ENCODE assay signal across 8 cellular contexts in genomic region chr10:119662076-119662605, GRCh38. TPM values are rescaled to one million over a fixed set of nuclear protein-coding genes. Genes with fewer than 3 reads are reported as not detected.
A peak's percentile ranks its signal among the peaks of the same experiment; 100 is the strongest.
DNase-seq lines count a peak whose midpoint lies in the region; ATAC-seq and TF ChIP-seq lines count a peak whose summit lies in the region.
"Not testable (repeated sequence)": the region's sequence is repeated elsewhere in the genome, so short reads cannot be mapped to it uniquely, and the experiment has no call there.

No MANE protein-coding gene starts in this region.

- not testable (repeated sequence) for H3K36me3 Mint-ChIP-seq in CD4-positive, CD25-positive, alpha-beta regulatory T cell; osteocyte (ENCODE audit: unreplicated experiment)
- peaks cover 16% of the 10 kb centered on the region for H3K36me3 Mint-ChIP-seq in activated CD4-positive, alpha-beta T cell treated with anti-CD3 and anti-CD28 coated beads, Interleukin-2, amount 10 ng/mL, durations not matched to agents 24 days and 14 days (ENCODE audit: low read depth)
- peaks cover 21% of the 10 kb centered on the region for H3K36me3 Mint-ChIP-seq in activated naive CD4-positive, alpha-beta T cell treated with anti-CD3 and anti-CD28 coated beads, Interleukin-2, amount 10 ng/mL, durations not matched to agents 7 days and 5 days

- not testable (repeated sequence) for ATAC-seq in CD4-positive, CD25-positive, alpha-beta regulatory T cell (ENCODE audit: low read depth in 2 of 2)
- ATAC-seq in left lung = peak; percentile 12

- not testable (repeated sequence) for H3K4me3 ChIP-seq in CD4-positive, CD25-positive, alpha-beta regulatory T cell (ENCODE audit: low read depth, low read length); fibroblast of lung (replicated peaks in 1 of 4; ENCODE audit: control extremely low read depth in 1 of 4, insufficient read depth in 1 of 4, low read depth in 3 of 4, low read length in 4 of 4); left lung; stomach

- TF ChIP-seq EP300 in stomach (IDR thresholded peaks at IDR 0.05) = not testable (repeated sequence)

- not testable (repeated sequence) for H2AFZ ChIP-seq in fibroblast of lung (ENCODE audit: low read length)

- not testable (repeated sequence) for H3K9me3 ChIP-seq in CD4-positive, CD25-positive, alpha-beta regulatory T cell (ENCODE audit: control insufficient read depth in 2 of 2, low read length in 2 of 2); KOPT-K1 (ENCODE audit: insufficient read depth, low read length, poor library complexity, severe bottlenecking); fibroblast of lung (ENCODE audit: control insufficient read depth, insufficient read depth, low read depth, low read length); left lung; stomach

- H3K27ac Mint-ChIP-seq in CD4-positive, CD25-positive, alpha-beta regulatory T cell = peak overlapping the region; percentile 36 to 93 (median 75)
- H3K27ac Mint-ChIP-seq in activated CD4-positive, alpha-beta T cell treated with anti-CD3 and anti-CD28 coated beads, Interleukin-2, amount 10 ng/mL, durations not matched to agents 24 days and 14 days = peak overlapping the region; percentile 75
- H3K27ac Mint-ChIP-seq in activated naive CD4-positive, alpha-beta T cell treated with anti-CD3 and anti-CD28 coated beads, Interleukin-2, amount 10 ng/mL, durations not matched to agents 7 days and 5 days = peak overlapping the region; percentile 72
- H3K27ac Mint-ChIP-seq in osteocyte (ENCODE audit: unreplicated experiment) = peak overlapping the region; percentile 31

- not testable (repeated sequence) for H3K27me3 Mint-ChIP-seq in CD4-positive, CD25-positive, alpha-beta regulatory T cell; activated CD4-positive, alpha-beta T cell treated with anti-CD3 and anti-CD28 coated beads, Interleukin-2, amount 10 ng/mL, durations not matched to agents 24 days and 14 days; activated naive CD4-positive, alpha-beta T cell treated with anti-CD3 and anti-CD28 coated beads, Interleukin-2, amount 10 ng/mL, durations not matched to agents 7 days and 5 days; osteocyte (ENCODE audit: unreplicated experiment)

- not testable (repeated sequence) for H4K20me1 ChIP-seq in fibroblast of lung (ENCODE audit: control insufficient read depth, extremely low read depth, insufficient read depth, low read length)

- WGBS in stomach, 5 donors = 64 to 87% (median 79%) methylated on average over 7 of the region's 7 CpGs

- H3K4me1 ChIP-seq in CD4-positive, CD25-positive, alpha-beta regulatory T cell (ENCODE audit: control insufficient read depth, insufficient read depth, low read length, poor library complexity, severe bottlenecking) = peaks cover 17% of the 10 kb centered on the region
- H3K4me1 ChIP-seq in fibroblast of lung (ENCODE audit: control insufficient read depth, extremely low read depth, insufficient read depth, low read length) (peaks cover 61% of the 10 kb centered on the region), left lung (peaks cover 47 to 75% of the 10 kb centered on the region in 2 donors), stomach (peaks cover 59 to 93% (median 75%) of the 10 kb centered on the region in 4 donors)

- H3K79me2 ChIP-seq in fibroblast of lung (ENCODE audit: control insufficient read depth, insufficient read depth, low read length) = peaks cover 93% of the 10 kb centered on the region

- H3K36me3 ChIP-seq in CD4-positive, CD25-positive, alpha-beta regulatory T cell (ENCODE audit: control insufficient read depth, insufficient read depth, low read length); fibroblast of lung (ENCODE audit: control insufficient read depth, insufficient read depth, low read length); left lung: not testable (repeated sequence)
- H3K36me3 ChIP-seq in KOPT-K1 (ENCODE audit: insufficient read depth, low read length) = peaks cover 30% of the 10 kb centered on the region; the same call in 1 of the 2 replicates
- H3K36me3 ChIP-seq in stomach = peaks cover 0 to 13% (median 1%) of the 10 kb centered on the region in 4 donors

- H3K9me3 Mint-ChIP-seq in CD4-positive, CD25-positive, alpha-beta regulatory T cell; activated CD4-positive, alpha-beta T cell treated with anti-CD3 and anti-CD28 coated beads, Interleukin-2, amount 10 ng/mL, durations not matched to agents 24 days and 14 days; activated naive CD4-positive, alpha-beta T cell treated with anti-CD3 and anti-CD28 coated beads, Interleukin-2, amount 10 ng/mL, durations not matched to agents 7 days and 5 days; osteocyte (ENCODE audit: unreplicated experiment): not testable (repeated sequence)

- H3K27ac ChIP-seq in CD4-positive, CD25-positive, alpha-beta regulatory T cell (ENCODE audit: insufficient read depth, low read length, poor library complexity, severe bottlenecking) = not testable (repeated sequence)
- H3K27ac ChIP-seq in KOPT-K1 (ENCODE audit: low read depth, low read length, poor library complexity, severe bottlenecking) = peak overlapping the region; percentile 72
- H3K27ac ChIP-seq in fibroblast of lung (ENCODE audit: insufficient read depth, low read length) = peak overlapping the region; percentile 20
- peak overlapping the region in 1 of 2 donors; percentile 49 for H3K27ac ChIP-seq in left lung
- peak overlapping the region in 3 of 5 donors; percentile 16 to 100 (median 35) for H3K27ac ChIP-seq in stomach

- not testable (repeated sequence) for TF ChIP-seq CTCF in fibroblast of lung (conservative IDR thresholded peaks at IDR 0.05 in 1 of 2, IDR thresholded peaks at IDR 0.05 in 1 of 2; ENCODE audit: low read depth in 1 of 2, low read length in 2 of 2); left lung (IDR thresholded peaks at IDR 0.05); osteocyte (IDR thresholded peaks at IDR 0.05); stomach (IDR thresholded peaks at IDR 0.05)

- peaks cover 7 to 47% (median 19%) of the 10 kb centered on the region in 4 donors for H3K4me1 Mint-ChIP-seq in CD4-positive, CD25-positive, alpha-beta regulatory T cell
- peaks cover 41% of the 10 kb centered on the region for H3K4me1 Mint-ChIP-seq in activated CD4-positive, alpha-beta T cell treated with anti-CD3 and anti-CD28 coated beads, Interleukin-2, amount 10 ng/mL, durations not matched to agents 24 days and 14 days
- H3K4me1 Mint-ChIP-seq in activated naive CD4-positive, alpha-beta T cell treated with anti-CD3 and anti-CD28 coated beads, Interleukin-2, amount 10 ng/mL, durations not matched to agents 7 days and 5 days = peaks cover 40% of the 10 kb centered on the region
- peaks cover 81% of the 10 kb centered on the region for H3K4me1 Mint-ChIP-seq in osteocyte (ENCODE audit: unreplicated experiment)

- intact Hi-C loops in activated CD4-positive, alpha-beta T cell treated with anti-CD3 and anti-CD28 coated beads, Interleukin-2, amount 10 ng/mL, durations not matched to agents 24 days and 14 days (cut with micrococcal nuclease); left lung (cut with DNase I); stomach (cut with DNase I; ENCODE audit: low total_unique reads): not testable (repeated sequence)

- TF ChIP-seq POLR2A in stomach (IDR thresholded peaks at IDR 0.05) = not testable (repeated sequence)

- H3K4me3 Mint-ChIP-seq in CD4-positive, CD25-positive, alpha-beta regulatory T cell = peak overlapping the region in 1 of 4 donors; percentile 32
- not testable (repeated sequence) for H3K4me3 Mint-ChIP-seq in activated CD4-positive, alpha-beta T cell treated with anti-CD3 and anti-CD28 coated beads, Interleukin-2, amount 10 ng/mL, durations not matched to agents 24 days and 14 days; activated naive CD4-positive, alpha-beta T cell treated with anti-CD3 and anti-CD28 coated beads, Interleukin-2, amount 10 ng/mL, durations not matched to agents 7 days and 5 days; osteocyte (ENCODE audit: unreplicated experiment)

- not testable (repeated sequence) for H3K9ac ChIP-seq in fibroblast of lung (ENCODE audit: insufficient read depth, low read length)

- H3K4me2 ChIP-seq in fibroblast of lung (ENCODE audit: extremely low read depth, insufficient read depth, low read length) = not testable (repeated sequence)

- not testable (repeated sequence) for DNase-seq in CD4-positive, CD25-positive, alpha-beta regulatory T cell; activated CD4-positive, alpha-beta T cell treated with anti-CD3 and anti-CD28 coated beads, Interleukin-2, amount 10 ng/mL, durations not matched to agents 24 days and 14 days; activated naive CD4-positive, alpha-beta T cell treated with anti-CD3 and anti-CD28 coated beads, Interleukin-2, amount 10 ng/mL, durations not matched to agents 7 days and 5 days; fibroblast of lung (ENCODE audit: low read depth in 2 of 2); left lung; osteocyte (ENCODE audit: extremely low spot score, unreplicated experiment); stomach

- CTCF ChIA-PET in activated naive CD4-positive, alpha-beta T cell treated with anti-CD3 and anti-CD28 coated beads, Interleukin-2, amount 10 ng/mL, durations not matched to agents 7 days and 5 days (lab: Charles Lee) = not testable (repeated sequence)

- H3K27me3 ChIP-seq in CD4-positive, CD25-positive, alpha-beta regulatory T cell (ENCODE audit: control insufficient read depth, insufficient read depth, low read length); fibroblast of lung (ENCODE audit: control insufficient read depth, insufficient read depth, low read length); left lung; stomach: not testable (repeated sequence)

RNA-seq across cellular contexts. Expression of gene BAG3, which starts 11.0 kb away (rescaled TPM):
- 38.2 TPM for total RNA-seq in CD4-positive, CD25-positive, alpha-beta regulatory T cell
- polyA plus RNA-seq in CD4-positive, CD25-positive, alpha-beta regulatory T cell = 1 to 10 TPM; 6.7 to 8.7 (median 7.4) TPM
- 27.7 and 29.1 TPM in 2 replicates for total RNA-seq in activated CD4-positive, alpha-beta T cell treated with anti-CD3 and anti-CD28 coated beads, Interleukin-2, amount 10 ng/mL, durations not matched to agents 24 days and 14 days
- total RNA-seq in fibroblast of lung = 5.1 and 8.4 TPM in 2 replicates
- 20.0 and 20.9 TPM in 2 replicates for polyA plus RNA-seq in fibroblast of lung
- polyA plus RNA-seq in fibroblast of lung (2012) = 63.0 and 69.7 TPM in 2 replicates
- 29.3 and 32.8 TPM in 2 replicates for polyA minus RNA-seq in fibroblast of lung (ENCODE audit: low replicate concordance)
- total RNA-seq in left lung = 10 to 100 TPM; 43.1 to 49.9 TPM
- 40.1 and 41.0 TPM in 2 replicates for total RNA-seq in osteocyte
- total RNA-seq in stomach = 100 to 1,000 TPM in 1 of 5 donors, 10 to 100 TPM in 3, 1 to 10 TPM in 1; 8.4 to 113 (median 27.8) TPM
- polyA plus RNA-seq in stomach = 10 to 100 TPM; 18.9 to 37.8 (median 26.9) TPM
